ENCODE assay signal across 15 cellular contexts in genomic region chr9:116286287-116286686, GRCh38.
DNase-seq lines count a peak whose midpoint lies in the region; ATAC-seq, FAIRE-seq and TF ChIP-seq lines count a peak whose summit lies in the region.
"Had no signal": no experiment of that assay in that cellular context is flagged by ENCODE, and none has a peak within 500 bp of the region (broad histone marks: within the 10 kb centered on the region; RNA-seq: fewer than 3 reads in every experiment).

No MANE protein-coding gene starts in this region.

- WGBS in lower leg skin, 2 donors, result 62 to 63% methylated on average over 9 of the region's 9 CpGs

- intact Hi-C loops in lower leg skin (cut with DNase I; ENCODE audit: low total_unique reads), result no loop called here

- no peak overlapping the region for H3K27ac ChIP-seq in iPS-18a (ENCODE audit: low read length)
- H3K27ac ChIP-seq: prostate gland, tibial nerve had no signal

- H3K4me1 ChIP-seq in iPS-18a (ENCODE audit: control insufficient read depth, low read depth, low read length), result peaks cover 49% of the 10 kb centered on the region
- H3K4me1 ChIP-seq: prostate gland, tibial nerve had no signal

- TF ChIP-seq POLR2A in lower leg skin (IDR thresholded peaks at IDR 0.05), result no peak
- no peak for TF ChIP-seq POLR2A in GM12892 (IDR thresholded peaks at IDR 0.05; ENCODE audit: low read depth, low read length)

- H3K9me3 ChIP-seq in iPS-18a (ENCODE audit: control insufficient read depth, low read depth, low read length), result no peaks in the 10 kb centered on the region
- H3K9me3 ChIP-seq: A549, prostate gland, tibial nerve had no signal

- peak; percentile 82 for DNase-seq in COR-L47 (lab: John Stamatoyannopoulos, UW)
- DNase-seq in NCI-H1417 (lab: John Stamatoyannopoulos, UW), result peak; percentile 80 to 98 (median 87)
- DNase-seq in NCI-H774 (lab: John Stamatoyannopoulos, UW), result peak; percentile 51
- no peak for DNase-seq in lower leg skin (ENCODE audit: low spot score in 2 of 2)
- DNase-seq in activated CD4-positive, alpha-beta T cell treated with anti-CD3 and anti-CD28 coated beads, Interleukin-2, amount 50 U/mL, for 1 hour, result no peak
- DNase-seq in GM12892 (ENCODE audit: insufficient read length), result no peak
- DNase-seq: activated naive CD8-positive, alpha-beta T cell treated with anti-CD3 and anti-CD28 coated beads, Interleukin-2, amount 50 U/mL, for 24 hours; KBM-7; NCI-H2171 treated with DMSO at 0.1 percent for 48 hours had no signal

- no peak for TF ChIP-seq CTCF in lower leg skin (IDR thresholded peaks at IDR 0.05)

- H3K4me3 ChIP-seq in iPS-18a (ENCODE audit: low read length) (peak overlapping the region; percentile 54), lower leg skin (ENCODE audit: low read depth, poor library complexity, severe bottlenecking) (no peak overlapping the region)
- H3K4me3 ChIP-seq: A549, prostate gland, tibial nerve had no signal

- no peaks in the 10 kb centered on the region for H3K36me3 ChIP-seq in iPS-18a (ENCODE audit: control insufficient read depth, low read depth, low read length)
- H3K36me3 ChIP-seq: prostate gland, tibial nerve had no signal

- peak overlapping the region; percentile 24 for H3K9ac ChIP-seq in iPS-18a (ENCODE audit: low read length)

- H3K27me3 ChIP-seq in iPS-18a (ENCODE audit: control insufficient read depth, insufficient read depth, low read length), result peaks cover 70% of the 10 kb centered on the region
- H3K27me3 ChIP-seq: tibial nerve had no signal

- ATAC-seq in HG02759 (IDR thresholded peaks at IDR 0.05; ENCODE audit: unreplicated experiment), result no peak
- ATAC-seq: A549; activated naive CD8-positive, alpha-beta T cell treated with anti-CD3 and anti-CD28 coated beads, Interleukin-2, amount 50 U/mL, for 24 hours had no signal

- FAIRE-seq in GM12892 (lab: Jason Lieb, UNC), result no peak
- FAIRE-seq: A549, RCC 7860 had no signal

Comparison
In these comparisons a context has a peak if more than half of its experiments do, and no peak if none do; other contexts are left out.
1. DNase-seq: peak in COR-L47 (single experiment), NCI-H1417 (3 of 3) and NCI-H774 (single experiment); none in lower leg skin (0 of 2), activated CD4-positive, alpha-beta T cell treated with anti-CD3 and anti-CD28 coated beads, Interleukin-2, amount 50 U/mL, for 1 hour (single experiment) and GM12892 (single experiment).